8 cellular contexts compared by ENCODE assay signal in the genomic region with DNA sequence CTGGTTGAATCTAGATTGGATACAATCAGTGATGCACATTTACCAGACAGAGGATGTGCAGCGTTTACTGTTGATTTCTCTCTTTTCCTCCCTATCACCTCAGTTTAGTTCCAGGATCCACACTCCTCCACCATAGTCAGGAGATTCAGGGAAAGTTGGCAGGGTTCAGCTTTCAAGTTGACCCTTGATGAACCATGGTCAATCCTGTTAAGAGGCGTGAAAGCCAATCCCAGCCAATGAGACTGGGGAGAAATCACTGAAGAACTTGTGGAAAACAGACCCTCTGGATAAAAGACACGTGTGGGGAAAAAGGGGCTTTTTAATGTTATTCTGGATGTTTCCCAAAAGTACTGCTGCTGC. TPM values are rescaled to one million over a fixed set of nuclear protein-coding genes. Genes with fewer than 3 reads are reported as not detected.
DNase-seq lines count a peak whose midpoint lies in the region; ATAC-seq and TF ChIP-seq lines count a peak whose summit lies in the region.

No MANE protein-coding gene starts in this region.

- H3K27me3 ChIP-seq in SJSA1 (replicated peaks) (no peaks in the 10 kb centered on the region), rectal smooth muscle tissue (ENCODE audit: control insufficient read depth, insufficient read depth, low read length) (no peaks in the 10 kb centered on the region)

- no peak for DNase-seq in SJSA1 (ENCODE audit: low read depth in 1 of 2, low spot score in 2 of 2)
- DNase-seq in fibroblast of the aortic adventitia (ENCODE audit: low read depth): no peak
- no peak for DNase-seq in NOMO-1 treated with dmso at 0.1 percent for 144 hours (lab: John Stamatoyannopoulos, UW; ENCODE audit: unreplicated experiment)
- DNase-seq in H4 (ENCODE audit: low spot score): no peak
- no peak for DNase-seq in HUDEP-2 (lab: John Stamatoyannopoulos, UW; ENCODE audit: unreplicated experiment in 76 of 76)

- H3K27ac ChIP-seq in SJSA1 (peak overlapping the region; percentile 65), rectal smooth muscle tissue (ENCODE audit: low read depth, low read length) (peak overlapping the region; percentile 95)

- H3K36me3 ChIP-seq in SJSA1 (peaks cover 2% of the 10 kb centered on the region; the same call in 1 of the 2 replicates), rectal smooth muscle tissue (ENCODE audit: control insufficient read depth, insufficient read depth, low read length) (no peaks in the 10 kb centered on the region)

- no peaks in the 10 kb centered on the region for H3K9me3 ChIP-seq in SJSA1 (replicated peaks)

- H3K4me1 ChIP-seq in SJSA1 (replicated peaks) (peaks cover 5% of the 10 kb centered on the region), rectal smooth muscle tissue (ENCODE audit: control insufficient read depth, insufficient read depth, low read length) (peaks cover 7% of the 10 kb centered on the region)

- H3K4me3 ChIP-seq in SJSA1 (peak overlapping the region; percentile 55), fibroblast of the aortic adventitia (ENCODE audit: low read depth, low read length) (peak overlapping the region; percentile 85), rectal smooth muscle tissue (ENCODE audit: low read length) (peak overlapping the region; percentile 84)

- peak; percentile 10 for ATAC-seq in GM18511 (IDR thresholded peaks at IDR 0.05; ENCODE audit: unreplicated experiment)
- ATAC-seq in GM19324 (IDR thresholded peaks at IDR 0.05; ENCODE audit: low FRiP score, unreplicated experiment): no peak

- H3K9ac ChIP-seq in rectal smooth muscle tissue (ENCODE audit: low read length): peak overlapping the region; percentile 70

- no peak for TF ChIP-seq CTCF in fibroblast of the aortic adventitia (IDR thresholded peaks at IDR 0.05; ENCODE audit: insufficient read depth, low read length)

RNA-seq across cellular contexts. Expression of a gene that starts 19.2 kb away (rescaled TPM):
- not detected in 2 replicates for total RNA-seq in SJSA1 (2014; rRNA removed; shearing (Covaris generic))
- not detected in 2 replicates for total RNA-seq in fibroblast of the aortic adventitia (ENCODE audit: low replicate concordance)
- not detected in 2 replicates for total RNA-seq in H4 (2014; rRNA removed; shearing (Covaris generic))
